1 cellular context compared by ENCODE assay signal in the genomic region with DNA sequence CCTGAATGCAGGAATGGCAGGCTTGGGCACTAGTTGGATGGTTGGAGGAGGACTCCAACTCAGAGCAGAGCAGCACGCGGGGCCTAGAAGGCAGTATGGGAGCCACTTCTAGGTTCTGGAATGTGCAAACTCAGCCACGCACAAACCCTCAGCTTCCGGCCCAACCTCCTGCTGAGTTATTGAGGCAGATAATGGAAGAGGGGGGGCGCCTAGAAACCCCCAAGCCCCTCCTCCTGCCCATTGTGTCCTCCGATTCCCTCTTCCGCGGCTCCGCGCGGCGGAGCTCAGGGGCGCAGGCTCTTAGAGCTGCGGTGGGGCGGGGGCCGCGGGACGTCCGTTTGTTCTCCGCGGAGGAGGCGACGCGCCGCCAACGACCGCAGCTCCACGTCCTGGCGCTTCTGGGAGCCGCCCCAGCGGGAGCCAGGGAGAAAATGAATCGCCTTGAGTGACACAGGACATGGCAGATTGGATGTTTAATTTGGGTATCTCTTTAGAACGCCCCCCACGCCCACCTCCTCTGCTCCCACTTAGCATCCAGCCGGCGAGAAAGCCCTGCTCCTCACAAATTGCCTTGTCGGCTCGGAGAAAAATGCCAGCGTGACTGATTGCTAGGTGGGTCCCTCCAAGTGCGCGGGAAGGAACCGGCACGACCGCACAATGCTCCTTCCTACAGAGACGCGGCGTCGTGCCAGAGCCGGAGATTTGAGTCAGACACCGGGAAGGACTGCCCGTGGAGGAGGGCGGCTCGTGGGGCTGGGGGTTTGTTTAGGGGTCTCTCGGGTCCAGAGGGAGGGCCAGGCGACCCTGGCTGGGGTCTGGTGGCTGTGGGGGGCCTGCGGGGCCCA.
A peak's percentile ranks its signal among the peaks of the same experiment; 100 is the strongest.
TF ChIP-seq lines count a peak whose summit lies in the region.

No MANE protein-coding gene starts in this region.

TF ChIP-seq in K562, 482 proteins besides CTCF, POLR2A, EP300 and RAD21 (continued from another document and continues in another):
- TF ChIP-seq, protein P1, sequence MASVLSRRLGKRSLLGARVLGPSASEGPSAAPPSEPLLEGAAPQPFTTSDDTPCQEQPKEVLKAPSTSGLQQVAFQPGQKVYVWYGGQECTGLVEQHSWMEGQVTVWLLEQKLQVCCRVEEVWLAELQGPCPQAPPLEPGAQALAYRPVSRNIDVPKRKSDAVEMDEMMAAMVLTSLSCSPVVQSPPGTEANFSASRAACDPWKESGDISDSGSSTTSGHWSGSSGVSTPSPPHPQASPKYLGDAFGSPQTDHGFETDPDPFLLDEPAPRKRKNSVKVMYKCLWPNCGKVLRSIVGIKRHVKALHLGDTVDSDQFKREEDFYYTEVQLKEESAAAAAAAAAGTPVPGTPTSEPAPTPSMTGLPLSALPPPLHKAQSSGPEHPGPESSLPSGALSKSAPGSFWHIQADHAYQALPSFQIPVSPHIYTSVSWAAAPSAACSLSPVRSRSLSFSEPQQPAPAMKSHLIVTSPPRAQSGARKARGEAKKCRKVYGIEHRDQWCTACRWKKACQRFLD (CRISPR knock-in tag; IDR thresholded peaks at IDR 0.05), result no peak
- TF ChIP-seq PRDM10 (IDR thresholded peaks at IDR 0.05; ENCODE audit: partially characterized antibody) (no peak), ZFX (CRISPR knock-in tag; IDR thresholded peaks at IDR 0.05) (peak; percentile 56), ZNF347 (CRISPR knock-in tag; IDR thresholded peaks at IDR 0.05; ENCODE audit: low read depth) (no peak), ZNF23 (CRISPR knock-in tag; IDR thresholded peaks at IDR 0.05) (no peak), TCF3 (CRISPR knock-in tag; IDR thresholded peaks at IDR 0.05) (peak; percentile 13; the same call in 1 of the 2 replicates), NCOA2 (IDR thresholded peaks at IDR 0.05; ENCODE audit: partially characterized antibody in 2 of 2) (no peak), STAT5B (CRISPR knock-in tag; IDR thresholded peaks at IDR 0.05) (no peak), ZNF586 (CRISPR knock-in tag; conservative IDR thresholded peaks at IDR 0.05) (no peak), ZNF124 (CRISPR knock-in tag; IDR thresholded peaks at IDR 0.05) (no peak), CBX8 (IDR thresholded peaks at IDR 0.05; ENCODE audit: borderline replicate concordance, extremely low read depth, low read depth, low read length, poor library complexity, severe bottlenecking) (no peak), BCOR (IDR thresholded peaks at IDR 0.05) (peak; percentile 9; the same call in 1 of the 2 replicates), CBFB (CRISPR knock-in tag; IDR thresholded peaks at IDR 0.05) (no peak), RBM34 (IDR thresholded peaks at IDR 0.05; ENCODE audit: borderline replicate concordance, insufficient read depth, low read length) (no peak), NUFIP1 (IDR thresholded peaks at IDR 0.05; ENCODE audit: partially characterized antibody) (no peak), ZNF584 (CRISPR knock-in tag; IDR thresholded peaks at IDR 0.05; ENCODE audit: low read depth) (no peak), SAFB (IDR thresholded peaks at IDR 0.05; ENCODE audit: borderline replicate concordance, low read depth, low read length) (no peak), TRIM28 (IDR thresholded peaks at IDR 0.05) (no peak), RERE (CRISPR knock-in tag; IDR thresholded peaks at IDR 0.05; ENCODE audit: borderline replicate concordance) (no peak), NFIC (IDR thresholded peaks at IDR 0.05) (peak; percentile 36; the same call in 1 of the 2 replicates), PPARD (CRISPR knock-in tag; IDR thresholded peaks at IDR 0.05) (no peak), NCOR1 (IDR thresholded peaks at IDR 0.05) (no peak), SUPT5H (IDR thresholded peaks at IDR 0.05) (no peak), FOXJ2 (tag; IDR thresholded peaks at IDR 0.05) (no peak), HOMEZ (CRISPR knock-in tag; IDR thresholded peaks at IDR 0.05) (no peak), RBFOX2 (IDR thresholded peaks at IDR 0.05; ENCODE audit: low read depth, low read length) (peak; percentile 70), CREB3L1 (IDR thresholded peaks at IDR 0.05; ENCODE audit: borderline replicate concordance, low read depth) (no peak; the same call in 1 of the 2 replicates), ZFP91 (CRISPR knock-in tag; IDR thresholded peaks at IDR 0.05) (no peak), ZNF282 (CRISPR knock-in tag; IDR thresholded peaks at IDR 0.05) (no peak)
- TF ChIP-seq, protein P2, sequence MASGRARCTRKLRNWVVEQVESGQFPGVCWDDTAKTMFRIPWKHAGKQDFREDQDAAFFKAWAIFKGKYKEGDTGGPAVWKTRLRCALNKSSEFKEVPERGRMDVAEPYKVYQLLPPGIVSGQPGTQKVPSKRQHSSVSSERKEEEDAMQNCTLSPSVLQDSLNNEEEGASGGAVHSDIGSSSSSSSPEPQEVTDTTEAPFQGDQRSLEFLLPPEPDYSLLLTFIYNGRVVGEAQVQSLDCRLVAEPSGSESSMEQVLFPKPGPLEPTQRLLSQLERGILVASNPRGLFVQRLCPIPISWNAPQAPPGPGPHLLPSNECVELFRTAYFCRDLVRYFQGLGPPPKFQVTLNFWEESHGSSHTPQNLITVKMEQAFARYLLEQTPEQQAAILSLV (tag; IDR thresholded peaks at IDR 0.05), result no peak
- TF ChIP-seq, protein P3, sequence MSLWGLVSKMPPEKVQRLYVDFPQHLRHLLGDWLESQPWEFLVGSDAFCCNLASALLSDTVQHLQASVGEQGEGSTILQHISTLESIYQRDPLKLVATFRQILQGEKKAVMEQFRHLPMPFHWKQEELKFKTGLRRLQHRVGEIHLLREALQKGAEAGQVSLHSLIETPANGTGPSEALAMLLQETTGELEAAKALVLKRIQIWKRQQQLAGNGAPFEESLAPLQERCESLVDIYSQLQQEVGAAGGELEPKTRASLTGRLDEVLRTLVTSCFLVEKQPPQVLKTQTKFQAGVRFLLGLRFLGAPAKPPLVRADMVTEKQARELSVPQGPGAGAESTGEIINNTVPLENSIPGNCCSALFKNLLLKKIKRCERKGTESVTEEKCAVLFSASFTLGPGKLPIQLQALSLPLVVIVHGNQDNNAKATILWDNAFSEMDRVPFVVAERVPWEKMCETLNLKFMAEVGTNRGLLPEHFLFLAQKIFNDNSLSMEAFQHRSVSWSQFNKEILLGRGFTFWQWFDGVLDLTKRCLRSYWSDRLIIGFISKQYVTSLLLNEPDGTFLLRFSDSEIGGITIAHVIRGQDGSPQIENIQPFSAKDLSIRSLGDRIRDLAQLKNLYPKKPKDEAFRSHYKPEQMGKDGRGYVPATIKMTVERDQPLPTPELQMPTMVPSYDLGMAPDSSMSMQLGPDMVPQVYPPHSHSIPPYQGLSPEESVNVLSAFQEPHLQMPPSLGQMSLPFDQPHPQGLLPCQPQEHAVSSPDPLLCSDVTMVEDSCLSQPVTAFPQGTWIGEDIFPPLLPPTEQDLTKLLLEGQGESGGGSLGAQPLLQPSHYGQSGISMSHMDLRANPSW (CRISPR knock-in tag; IDR thresholded peaks at IDR 0.05), result no peak
